ENCODE assay signal across 17 cellular contexts in genomic region chr15:41925209-41925608, GRCh38. TPM values are rescaled to one million over a fixed set of nuclear protein-coding genes. Genes with fewer than 3 reads are reported as not detected.
DNase-seq lines count a peak whose midpoint lies in the region; ATAC-seq lines count a peak whose summit lies in the region.
"Had no signal": no experiment of that assay in that cellular context is flagged by ENCODE, and none has a peak within 500 bp of the region (broad histone marks: within the 10 kb centered on the region; RNA-seq: fewer than 3 reads in every experiment).

No MANE protein-coding gene starts in this region.

- no peaks in the 10 kb centered on the region for H3K27me3 Mint-ChIP-seq in activated naive CD4-positive, alpha-beta T cell treated with anti-CD3 and anti-CD28 coated beads, Interleukin-2, amount 50 U/mL, for 24 hours
- no peaks in the 10 kb centered on the region for H3K27me3 Mint-ChIP-seq in activated naive CD4-positive, alpha-beta T cell treated with anti-CD3 and anti-CD28 coated beads, Interleukin-2, amount 10 ng/mL, durations not matched to agents 7 days and 5 days
- no peaks in the 10 kb centered on the region for H3K27me3 Mint-ChIP-seq in activated T-helper 17 cell treated with anti-CD3 and anti-CD28 coated beads, Interleukin-2, amount 50 U/mL, for 72 hours

- peak overlapping the region; percentile 80 for H3K27ac ChIP-seq in BLaER1

- H3K27me3 ChIP-seq in BLaER1: no peaks in the 10 kb centered on the region

- H3K27ac Mint-ChIP-seq in activated naive CD4-positive, alpha-beta T cell treated with anti-CD3 and anti-CD28 coated beads, Interleukin-2, amount 50 U/mL, for 24 hours: peak overlapping the region; percentile 17
- H3K27ac Mint-ChIP-seq in activated naive CD4-positive, alpha-beta T cell treated with anti-CD3 and anti-CD28 coated beads, Interleukin-2, amount 10 ng/mL, durations not matched to agents 7 days and 5 days: no peak overlapping the region
- H3K27ac Mint-ChIP-seq in activated T-helper 17 cell treated with anti-CD3 and anti-CD28 coated beads, Interleukin-2, amount 50 U/mL, for 72 hours: peak overlapping the region; percentile 85

- intact Hi-C loops in posterior vena cava (cut with DNase I): no loop called here

- peak overlapping the region; percentile 93 for H3K4me2 ChIP-seq in BLaER1

- H4K20me1 ChIP-seq in BLaER1: no peaks in the 10 kb centered on the region

- no peak for ATAC-seq in activated T-helper 17 cell treated with anti-CD3 and anti-CD28 coated beads, Interleukin-2, amount 50 U/mL, for 72 hours (replicated peaks)
- ATAC-seq in GM21723 (IDR thresholded peaks at IDR 0.05; ENCODE audit: unreplicated experiment): no peak

- peaks cover 12% of the 10 kb centered on the region; the same call in 1 of the 2 replicates for H3K9me3 ChIP-seq in BLaER1

- CTCF ChIA-PET in activated naive CD4-positive, alpha-beta T cell treated with anti-CD3 and anti-CD28 coated beads, Interleukin-2, amount 10 ng/mL, durations not matched to agents 7 days and 5 days (lab: Charles Lee): no interaction called here

- H3K9ac ChIP-seq in BLaER1: no peak overlapping the region

- peaks cover 100% of the 10 kb centered on the region for H3K4me1 ChIP-seq in BLaER1

- no peak for DNase-seq in activated naive CD4-positive, alpha-beta T cell treated with anti-CD3 and anti-CD28 coated beads, Interleukin-2, amount 10 ng/mL, durations not matched to agents 7 days and 5 days
- peak; percentile 10 for DNase-seq in posterior vena cava (ENCODE audit: low spot score)
- DNase-seq in stimulated activated CD4-positive, alpha-beta T cell treated with anti-CD3 and anti-CD28 coated beads, Interleukin-4, amount 100 ng/mL, for 24 hours: no peak
- no peak for DNase-seq in NCI-H82 (lab: John Stamatoyannopoulos, UW)
- DNase-seq: C1 segment of cervical spinal cord, DMS 273 treated with DMSO at 0.1 percent for 48 hours, GF-D8, GOT3, KG1, NCI-H1092, NCI-H146, NCI-H2081, NCI-H748 treated with DMSO at 0.1 percent for 48 hours had no signal

- H3K4me3 ChIP-seq in BLaER1: no peak overlapping the region

- peaks cover 1% of the 10 kb centered on the region for H3K36me3 Mint-ChIP-seq in activated naive CD4-positive, alpha-beta T cell treated with anti-CD3 and anti-CD28 coated beads, Interleukin-2, amount 50 U/mL, for 24 hours
- peaks cover 7% of the 10 kb centered on the region for H3K36me3 Mint-ChIP-seq in activated naive CD4-positive, alpha-beta T cell treated with anti-CD3 and anti-CD28 coated beads, Interleukin-2, amount 10 ng/mL, durations not matched to agents 7 days and 5 days
- H3K36me3 Mint-ChIP-seq in activated T-helper 17 cell treated with anti-CD3 and anti-CD28 coated beads, Interleukin-2, amount 50 U/mL, for 72 hours (ENCODE audit: low read depth): peaks cover 99% of the 10 kb centered on the region

- no peaks in the 10 kb centered on the region for H3K9me3 Mint-ChIP-seq in activated naive CD4-positive, alpha-beta T cell treated with anti-CD3 and anti-CD28 coated beads, Interleukin-2, amount 50 U/mL, for 24 hours
- H3K9me3 Mint-ChIP-seq in activated naive CD4-positive, alpha-beta T cell treated with anti-CD3 and anti-CD28 coated beads, Interleukin-2, amount 10 ng/mL, durations not matched to agents 7 days and 5 days: no peaks in the 10 kb centered on the region
- no peaks in the 10 kb centered on the region for H3K9me3 Mint-ChIP-seq in activated T-helper 17 cell treated with anti-CD3 and anti-CD28 coated beads, Interleukin-2, amount 50 U/mL, for 72 hours

- H3K4me1 Mint-ChIP-seq in activated naive CD4-positive, alpha-beta T cell treated with anti-CD3 and anti-CD28 coated beads, Interleukin-2, amount 50 U/mL, for 24 hours: peaks cover 34% of the 10 kb centered on the region
- peaks cover 45% of the 10 kb centered on the region for H3K4me1 Mint-ChIP-seq in activated naive CD4-positive, alpha-beta T cell treated with anti-CD3 and anti-CD28 coated beads, Interleukin-2, amount 10 ng/mL, durations not matched to agents 7 days and 5 days
- H3K4me1 Mint-ChIP-seq in activated T-helper 17 cell treated with anti-CD3 and anti-CD28 coated beads, Interleukin-2, amount 50 U/mL, for 72 hours: peaks cover 19% of the 10 kb centered on the region

- H3K4me3 Mint-ChIP-seq in activated naive CD4-positive, alpha-beta T cell treated with anti-CD3 and anti-CD28 coated beads, Interleukin-2, amount 50 U/mL, for 24 hours: no peak overlapping the region
- no peak overlapping the region for H3K4me3 Mint-ChIP-seq in activated naive CD4-positive, alpha-beta T cell treated with anti-CD3 and anti-CD28 coated beads, Interleukin-2, amount 10 ng/mL, durations not matched to agents 7 days and 5 days
- no peak overlapping the region for H3K4me3 Mint-ChIP-seq in activated T-helper 17 cell treated with anti-CD3 and anti-CD28 coated beads, Interleukin-2, amount 50 U/mL, for 72 hours

- no peaks in the 10 kb centered on the region for H3K36me3 ChIP-seq in BLaER1

RNA-seq across cellular contexts. Expression of gene SPTBN5, which starts 31.4 kb away (rescaled TPM):
- total RNA-seq in activated T-helper 17 cell treated with anti-CD3 and anti-CD28 coated beads, Interleukin-2, amount 50 U/mL, for 72 hours: 1 to 10 TPM; 2.4 to 4.9 TPM
- total RNA-seq in posterior vena cava: 1 to 10 TPM in 1 of 2 donors, under 1 TPM in 1; 0.71 to 1.3 TPM

RNA-seq across cellular contexts. Expression of gene EHD4, which starts 47.1 kb away (rescaled TPM):
- 10 to 100 TPM; 51.0 to 56.3 TPM for total RNA-seq in activated T-helper 17 cell treated with anti-CD3 and anti-CD28 coated beads, Interleukin-2, amount 50 U/mL, for 72 hours
- 10 to 100 TPM; 21.3 to 22.5 TPM for total RNA-seq in posterior vena cava
